ENCODE assay signal across 8 cellular contexts in the genomic region with DNA sequence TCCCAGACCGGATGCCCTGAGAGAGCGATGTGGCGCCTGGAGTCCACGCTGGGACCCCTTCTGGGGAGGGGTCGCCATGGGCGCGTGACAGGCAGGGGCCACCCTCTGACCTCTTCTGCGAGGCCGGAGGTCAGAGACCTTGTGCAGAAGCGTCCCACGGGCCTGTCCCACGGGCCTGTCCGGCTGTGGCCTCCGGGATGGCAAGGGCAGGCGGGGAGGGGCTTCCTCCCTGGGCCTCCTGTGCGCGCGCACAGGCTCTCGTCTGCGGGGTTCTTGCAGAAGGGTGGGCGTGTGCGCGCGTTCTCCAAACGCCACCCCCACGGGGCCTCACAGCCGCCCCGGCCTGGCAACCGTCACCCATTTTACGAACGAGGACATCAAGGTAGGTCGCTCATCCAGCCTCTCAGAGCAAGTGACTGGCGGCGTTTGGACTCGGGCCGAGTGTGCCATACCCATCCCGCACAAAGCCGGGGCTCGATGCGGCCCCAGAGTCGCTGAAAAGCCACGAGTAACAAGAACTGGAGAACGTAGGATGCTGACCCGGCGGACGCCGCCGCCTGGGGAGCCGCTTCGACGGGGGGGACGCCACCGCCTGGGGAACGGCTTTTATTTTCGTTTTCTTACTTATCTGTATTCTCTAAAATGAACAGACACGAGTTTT. TPM values are rescaled to one million over a fixed set of nuclear protein-coding genes. Genes with fewer than 3 reads are reported as not detected.
DNase-seq lines count a peak whose midpoint lies in the region; ATAC-seq and TF ChIP-seq lines count a peak whose summit lies in the region.

No MANE protein-coding gene starts in this region.

- H3K27me3 Mint-ChIP-seq in stimulated activated naive B cell treated with anti-CD40 and anti-IgM and Interleukin-4, amounts not matched to agents 10 μg/mL and 1 μg/mL and 100 μg/mL, for 72 hours, result peaks cover 26 to 34% of the 10 kb centered on the region in 2 donors

- H3K27ac ChIP-seq in Peyer's patch, result peak overlapping the region in 2 of 4 donors; percentile 1 to 31
- H3K27ac ChIP-seq in caudate nucleus (ENCODE audit: low read depth, low read length), result no peak overlapping the region

- peaks cover 0 to 25% (median 12%) of the 10 kb centered on the region in 4 donors for H3K4me1 ChIP-seq in Peyer's patch

- peaks cover 54 to 55% of the 10 kb centered on the region in 2 donors for H3K36me3 Mint-ChIP-seq in stimulated activated naive B cell treated with anti-CD40 and anti-IgM and Interleukin-4, amounts not matched to agents 10 μg/mL and 1 μg/mL and 100 μg/mL, for 72 hours

- no peak for TF ChIP-seq CTCF in Peyer's patch (IDR thresholded peaks at IDR 0.05)

- peaks cover 0 to 37% of the 10 kb centered on the region in 2 donors for H3K27me3 ChIP-seq in Peyer's patch

- ATAC-seq in stimulated activated naive B cell treated with anti-CD40 and anti-IgM and Interleukin-4, amounts not matched to agents 10 μg/mL and 1 μg/mL and 100 μg/mL, for 72 hours (replicated peaks), result peak; percentile 23 to 28

- H3K9me3 ChIP-seq in Peyer's patch, result no peaks in the 10 kb centered on the region

- H3K4me1 Mint-ChIP-seq in stimulated activated naive B cell treated with anti-CD40 and anti-IgM and Interleukin-4, amounts not matched to agents 10 μg/mL and 1 μg/mL and 100 μg/mL, for 72 hours, result peaks cover 14 to 52% of the 10 kb centered on the region in 2 donors

- TF ChIP-seq POLR2A in GM19099 (IDR thresholded peaks at IDR 0.05; ENCODE audit: extremely low read depth, insufficient read length, low read depth) (peak; percentile 34), Peyer's patch (IDR thresholded peaks at IDR 0.05) (no peak)

- peaks cover 0 to 5% of the 10 kb centered on the region in 2 donors for H3K9me3 Mint-ChIP-seq in stimulated activated naive B cell treated with anti-CD40 and anti-IgM and Interleukin-4, amounts not matched to agents 10 μg/mL and 1 μg/mL and 100 μg/mL, for 72 hours

- peak overlapping the region; percentile 63 to 84 for H3K4me3 Mint-ChIP-seq in stimulated activated naive B cell treated with anti-CD40 and anti-IgM and Interleukin-4, amounts not matched to agents 10 μg/mL and 1 μg/mL and 100 μg/mL, for 72 hours

- peak overlapping the region; percentile 65 for H3K27ac Mint-ChIP-seq in stimulated activated naive B cell treated with anti-CD40 and anti-IgM and Interleukin-4, amounts not matched to agents 10 μg/mL and 1 μg/mL and 100 μg/mL, for 72 hours

- no peaks in the 10 kb centered on the region for H3K36me3 ChIP-seq in Peyer's patch

- peak; percentile 79 for DNase-seq in AG08396 (ENCODE audit: low spot score)
- no peak for DNase-seq in Peyer's patch
- peak; percentile 60 for DNase-seq in fibroblast of gingiva (ENCODE audit: low read depth)
- no peak for DNase-seq in stimulated activated naive B cell treated with anti-CD40 and anti-IgM and Interleukin-4, amounts not matched to agents 10 μg/mL and 1 μg/mL and 100 μg/mL, for 72 hours
- no peak for DNase-seq in caudate nucleus (lab: John Stamatoyannopoulos, UW)
- DNase-seq in hypothalamus (lab: John Stamatoyannopoulos, UW), result no peak
- DNase-seq in NCI-H748 treated with DMSO at 0.1 percent for 48 hours (lab: John Stamatoyannopoulos, UW), result no peak

- peak overlapping the region; percentile 34 to 60 (median 55) for H3K4me3 ChIP-seq in Peyer's patch

RNA-seq across cellular contexts. Expression of gene AHRR, which starts 0.9 kb away (rescaled TPM):
- 10 to 100 TPM in 1 of 4 donors, 1 to 10 TPM in 3; 1.6 to 28.1 (median 2.4) TPM for total RNA-seq in Peyer's patch

RNA-seq across cellular contexts. Expression of gene PDCD6, which starts 51.0 kb away (rescaled TPM):
- total RNA-seq in Peyer's patch, result 100 to 1,000 TPM in 2 of 4 donors, 10 to 100 TPM in 2; 75.9 to 114 (median 96.0) TPM

Comparison
In these comparisons a context has a peak if more than half of its experiments do, and no peak if none do; other contexts are left out.
1. DNase-seq: peak in AG08396 (single experiment) and fibroblast of gingiva (single experiment); none in Peyer's patch (0 of 3), stimulated activated naive B cell treated with anti-CD40 and anti-IgM and Interleukin-4, amounts not matched to agents 10 μg/mL and 1 μg/mL and 100 μg/mL, for 72 hours (single experiment), caudate nucleus (0 of 61), hypothalamus (0 of 51) and NCI-H748 treated with DMSO at 0.1 percent for 48 hours (single experiment).